ENCODE assay signal across 18 cellular contexts in genomic region chr18:37598966-37599896, GRCh38. TPM values are rescaled to one million over a fixed set of nuclear protein-coding genes. Genes with fewer than 3 reads are reported as not detected.
DNase-seq lines count a peak whose midpoint lies in the region; FAIRE-seq and TF ChIP-seq lines count a peak whose summit lies in the region.
"Had no signal": no experiment of that assay in that cellular context is flagged by ENCODE, and none has a peak within 500 bp of the region (broad histone marks: within the 10 kb centered on the region; RNA-seq: fewer than 3 reads in every experiment).

No MANE protein-coding gene starts in this region.

- no peak for TF ChIP-seq POLR2A in H1 (IDR thresholded peaks at IDR 0.05; ENCODE audit: control extremely low read depth in 1 of 2, low read depth in 2 of 2, low read length in 2 of 2)

- FAIRE-seq in H1 (lab: Jason Lieb, UNC), result no peak
- FAIRE-seq: GM12892 had no signal

- no peak overlapping the region for H2BK15ac ChIP-seq in H1 (ENCODE audit: low read length)
- H2BK15ac ChIP-seq in neuronal stem cell (ENCODE audit: low read length), result no peak overlapping the region

- H2BK120ac ChIP-seq in H1 (replicated peaks; ENCODE audit: low read depth, low read length) (no peak overlapping the region), neuronal stem cell (ENCODE audit: low read depth, low read length) (no peak overlapping the region)

- H3K18ac ChIP-seq in H1 (ENCODE audit: extremely low read depth, low read length), result no peak overlapping the region
- H3K18ac ChIP-seq in neuronal stem cell (ENCODE audit: low read length), result peak overlapping the region; percentile 65

- H3K9me2 ChIP-seq in MM.1S (replicated peaks; ENCODE audit: insufficient read depth, low read length), result no peaks in the 10 kb centered on the region

- TF ChIP-seq EP300 in H1 (IDR thresholded peaks at IDR 0.05; ENCODE audit: borderline replicate concordance in 1 of 2, low read depth in 2 of 2, low read length in 2 of 2), result no peak

- H3K23me2 ChIP-seq in H1 (ENCODE audit: low read depth, low read length), result no peaks in the 10 kb centered on the region

- peak overlapping the region; percentile 73 for H2AFZ ChIP-seq in MM.1S (ENCODE audit: low read length)
- H2AFZ ChIP-seq in H1 (ENCODE audit: low read length), result no peak overlapping the region
- no peak overlapping the region for H2AFZ ChIP-seq in neuronal stem cell (ENCODE audit: low read length)
- H2AFZ ChIP-seq: GM23248 had no signal

- no peaks in the 10 kb centered on the region for H3K9me3 ChIP-seq in MM.1S (replicated peaks; ENCODE audit: insufficient read depth, low read length)
- H3K9me3 ChIP-seq in H1 (ENCODE audit: insufficient read depth in 2 of 2, low read depth in 1 of 2, low read length in 1 of 2), result no peaks in the 10 kb centered on the region
- H3K9me3 ChIP-seq in neuronal stem cell (replicated peaks in 1 of 2; ENCODE audit: control insufficient read depth in 2 of 2, insufficient read depth in 1 of 2, low read depth in 1 of 2, low read length in 2 of 2), result no peaks in the 10 kb centered on the region
- no peaks in the 10 kb centered on the region for H3K9me3 ChIP-seq in WERI-Rb-1 (ENCODE audit: severe bottlenecking)
- H3K9me3 ChIP-seq: BLaER1 treated with 17β-estradiol and CSF1 and Interleukin-3, amounts not matched to agents 10 nM and 100 nM had no signal

- peaks cover 6% of the 10 kb centered on the region; the same call in 1 of the 2 replicates for H3K4me1 ChIP-seq in MM.1S (ENCODE audit: low read length)
- no peaks in the 10 kb centered on the region for H3K4me1 ChIP-seq in H1 (replicated peaks in 1 of 4; ENCODE audit: control insufficient read depth in 3 of 4, insufficient read depth in 4 of 4, low read length in 3 of 4)
- H3K4me1 ChIP-seq in neuronal stem cell (ENCODE audit: control insufficient read depth in 2 of 2, insufficient read depth in 1 of 2, low read depth in 1 of 2, low read length in 2 of 2), result no peaks in the 10 kb centered on the region

- H3K4me3 ChIP-seq in MM.1S (ENCODE audit: low read length) (no peak overlapping the region), H1 (ENCODE audit: extremely low read depth in 1 of 4, insufficient read depth in 2 of 4, low read depth in 3 of 4, low read length in 4 of 4) (no peak overlapping the region), neuronal stem cell (ENCODE audit: low read length in 2 of 2) (no peak overlapping the region), WERI-Rb-1 (ENCODE audit: low read depth, low read length) (no peak overlapping the region)
- H3K4me3 ChIP-seq: BLaER1 treated with 17β-estradiol and CSF1 and Interleukin-3, amounts not matched to agents 10 nM and 100 nM; GM23248 had no signal

- H2BK12ac ChIP-seq in H1 (ENCODE audit: low read depth, low read length) (no peak overlapping the region), neuronal stem cell (ENCODE audit: low read length) (no peak overlapping the region)

- no peak for TF ChIP-seq RAD21 in H1 (IDR thresholded peaks at IDR 0.05 in 1 of 2, conservative IDR thresholded peaks at IDR 0.05 in 1 of 2; ENCODE audit: low read depth in 2 of 2, low read length in 2 of 2)

- H2BK20ac ChIP-seq in H1 (ENCODE audit: low read length), result 0 out of 2 replicates have a peak overlapping the region, but pooled peaks have one; percentile 21

- DNase-seq in DMS 273 (lab: John Stamatoyannopoulos, UW; ENCODE audit: unreplicated experiment), result peak; percentile 2
- no peak for DNase-seq in DMS 273 treated with DMSO at 0.1 percent for 48 hours (lab: John Stamatoyannopoulos, UW)
- DNase-seq in MM.1S, result peak; percentile 68
- peak in 1 of 2 experiments; percentile 31 for DNase-seq in H1 (ENCODE audit: low read depth in 1 of 2, low spot score in 2 of 2)
- DNase-seq in neuronal stem cell (ENCODE audit: low spot score), result no peak
- no peak for DNase-seq in NCI-H526 (lab: John Stamatoyannopoulos, UW)
- DNase-seq in WERI-Rb-1, result no peak
- no peak for DNase-seq in RKO (ENCODE audit: low spot score)
- DNase-seq: CD4-positive, CD25-positive, alpha-beta regulatory T cell; DMS79; GM23248; H9 had no signal

- POLR2A ChIA-PET in H1 (lab: Charles Lee; ENCODE audit: partially characterized antibody), result no interaction called here

- H3K14ac ChIP-seq in H1 (ENCODE audit: insufficient read length) (no peak overlapping the region), neuronal stem cell (ENCODE audit: low read length) (no peak overlapping the region)

- no peaks in the 10 kb centered on the region for H3K79me2 ChIP-seq in MM.1S (ENCODE audit: low read length)
- H3K79me2 ChIP-seq in H1 (ENCODE audit: control insufficient read depth in 1 of 2, insufficient read depth in 2 of 2, low read length in 2 of 2), result no peaks in the 10 kb centered on the region

- WGBS in H1 (ENCODE audit: extremely low coverage in 1 of 2, insufficient coverage in 1 of 2, insufficient read length in 1 of 2, insufficient replicate concordance in 2 of 2, low coverage in 1 of 2, low lambda C conversion rate in 2 of 2, missing lambda C conversion rate in 1 of 2), 2 experiments, result 82% methylated on average over 19 of the region's 19 CpGs; no CpG with 5 or more reads in 1 of the 2 experiments
- no CpG with 5 or more reads among the region's 19 CpGs for WGBS in neuronal stem cell (ENCODE audit: extremely low coverage in 2 of 2, insufficient read length in 2 of 2, insufficient replicate concordance in 1 of 2), 2 donors

- no peak overlapping the region for H4K5ac ChIP-seq in H1 (ENCODE audit: insufficient read length, low read depth, low read length)

- H2BK5ac ChIP-seq in H1 (ENCODE audit: low read depth, low read length) (no peak overlapping the region), neuronal stem cell (ENCODE audit: low read length) (no peak overlapping the region)

- H4K8ac ChIP-seq in H1 (ENCODE audit: extremely low read depth, insufficient read depth, low read length) (no peak overlapping the region), neuronal stem cell (ENCODE audit: low read depth, low read length) (no peak overlapping the region)

- no peak overlapping the region; the same call in 1 of the 2 replicates for H3K9ac ChIP-seq in MM.1S (ENCODE audit: low read length)
- no peak overlapping the region for H3K9ac ChIP-seq in H1 (replicated peaks in 1 of 4; ENCODE audit: extremely low read depth in 1 of 4, low read depth in 3 of 4, low read length in 3 of 4)
- no peak overlapping the region for H3K9ac ChIP-seq in neuronal stem cell (ENCODE audit: low read depth, low read length, poor library complexity)
- H3K9ac ChIP-seq: BLaER1 treated with 17β-estradiol and CSF1 and Interleukin-3, amounts not matched to agents 10 nM and 100 nM; GM23248 had no signal

- H4K91ac ChIP-seq in H1 (replicated peaks; ENCODE audit: insufficient read length, low read length) (no peak overlapping the region), neuronal stem cell (ENCODE audit: low read depth, low read length, poor library complexity) (no peak overlapping the region)

- no peak overlapping the region for H3K4ac ChIP-seq in H1 (replicated peaks; ENCODE audit: insufficient read length, low read depth, low read length)
- no peak overlapping the region for H3K4ac ChIP-seq in neuronal stem cell (ENCODE audit: low read length)

- peak overlapping the region; percentile 41; the same call in 1 of the 2 replicates for H3K4me2 ChIP-seq in MM.1S (ENCODE audit: low read depth, low read length)
- no peak overlapping the region for H3K4me2 ChIP-seq in H1 (ENCODE audit: insufficient read depth in 1 of 2, low read depth in 2 of 2, low read length in 2 of 2)
- no peak overlapping the region for H3K4me2 ChIP-seq in neuronal stem cell (ENCODE audit: insufficient read depth, low read length, poor library complexity, severe bottlenecking)
- H3K4me2 ChIP-seq: BLaER1 treated with 17β-estradiol and CSF1 and Interleukin-3, amounts not matched to agents 10 nM and 100 nM had no signal

- H4K20me1 ChIP-seq in MM.1S (ENCODE audit: insufficient read depth, low read length) (no peaks in the 10 kb centered on the region), H1 (replicated peaks in 1 of 2; ENCODE audit: control insufficient read depth in 1 of 2, insufficient read depth in 2 of 2, low read length in 2 of 2) (no peaks in the 10 kb centered on the region)
- H4K20me1 ChIP-seq: BLaER1 treated with 17β-estradiol and CSF1 and Interleukin-3, amounts not matched to agents 10 nM and 100 nM had no signal

- H3K27ac ChIP-seq in MM.1S (ENCODE audit: low read length), result no peak overlapping the region
- no peak overlapping the region for H3K27ac ChIP-seq in H1 (ENCODE audit: low read depth, low read length)
- no peak overlapping the region for H3K27ac ChIP-seq in neuronal stem cell (replicated peaks; ENCODE audit: low read length)
- H3K27ac ChIP-seq in WERI-Rb-1, result no peak overlapping the region
- H3K27ac ChIP-seq: 22Rv1; BLaER1 treated with 17β-estradiol and CSF1 and Interleukin-3, amounts not matched to agents 10 nM and 100 nM; GM23248; HL-60 had no signal

- no peak overlapping the region for H2AK5ac ChIP-seq in H1 (ENCODE audit: low read depth, low read length)
- H2AK5ac ChIP-seq in neuronal stem cell (ENCODE audit: low read depth, low read length), result no peak overlapping the region

- TF ChIP-seq CTCF in MM.1S (IDR thresholded peaks at IDR 0.05; ENCODE audit: low read length), result no peak
- no peak for TF ChIP-seq CTCF in H1 (IDR thresholded peaks at IDR 0.05; ENCODE audit: control extremely low read depth in 1 of 3, insufficient read depth in 1 of 3, low read depth in 1 of 3, low read length in 3 of 3)
- no peak for TF ChIP-seq CTCF in WERI-Rb-1 (IDR thresholded peaks at IDR 0.05; ENCODE audit: low read depth, low read length)

- H3F3A ChIP-seq in MM.1S (ENCODE audit: insufficient read depth, low read length), result no peaks in the 10 kb centered on the region

- H3K36me3 ChIP-seq in MM.1S (replicated peaks; ENCODE audit: insufficient read depth, low read length) (no peaks in the 10 kb centered on the region), H1 (ENCODE audit: control insufficient read depth in 2 of 4, insufficient read depth in 4 of 4, low read length in 3 of 4) (no peaks in the 10 kb centered on the region), neuronal stem cell (replicated peaks in 1 of 2; ENCODE audit: control insufficient read depth in 2 of 2, insufficient read depth in 2 of 2, low read length in 2 of 2) (no peaks in the 10 kb centered on the region), WERI-Rb-1 (no peaks in the 10 kb centered on the region)
- H3K36me3 ChIP-seq: BLaER1 treated with 17β-estradiol and CSF1 and Interleukin-3, amounts not matched to agents 10 nM and 100 nM had no signal

- no peaks in the 10 kb centered on the region for H3K27me3 ChIP-seq in MM.1S (replicated peaks; ENCODE audit: insufficient read depth, low read length)
- H3K27me3 ChIP-seq in H1 (replicated peaks in 1 of 4; ENCODE audit: control insufficient read depth in 3 of 4, extremely low read depth in 1 of 4, insufficient read depth in 3 of 4, low read length in 3 of 4), result no peaks in the 10 kb centered on the region
- no peaks in the 10 kb centered on the region for H3K27me3 ChIP-seq in neuronal stem cell (ENCODE audit: control insufficient read depth in 3 of 3, insufficient read depth in 3 of 3, low read depth in 1 of 3, low read length in 3 of 3)
- H3K27me3 ChIP-seq in WERI-Rb-1 (ENCODE audit: insufficient read depth, low read depth, severe bottlenecking), result no peaks in the 10 kb centered on the region
- H3K27me3 ChIP-seq: BLaER1 treated with 17β-estradiol and CSF1 and Interleukin-3, amounts not matched to agents 10 nM and 100 nM had no signal

- no peak overlapping the region for H3K56ac ChIP-seq in H1 (replicated peaks; ENCODE audit: insufficient read length, low read depth, low read length)

- H3K79me1 ChIP-seq in H1 (ENCODE audit: low read depth, low read length) (no peaks in the 10 kb centered on the region), neuronal stem cell (ENCODE audit: low read depth, low read length) (no peaks in the 10 kb centered on the region)

- no peak overlapping the region for H3K23ac ChIP-seq in H1 (ENCODE audit: insufficient read length)
- no peak overlapping the region for H3K23ac ChIP-seq in neuronal stem cell (ENCODE audit: low read depth, low read length, poor library complexity)

- CTCF ChIA-PET in H1 (lab: Charles Lee; ENCODE audit: partially characterized antibody), result interaction anchor here (1.0 to 1.5 kb wide), 2 partner anchors 28 kb away, joined by 3 read pairs; no protein-coding TSS in a partner anchor

RNA-seq across cellular contexts. Expression of gene CELF4, which starts 33.6 kb away (rescaled TPM):
- 3.3 and 3.4 TPM in 2 replicates for total RNA-seq in H1 (2021; fragmentation: NEBNext Ultra II Directional; extraction: Animal tissue kit (Norgen Biotek cat#: 25700))
- polyA plus RNA-seq in H1 (2011; rRNA removed), result 1.6 and 2.8 TPM in 2 replicates
- polyA plus RNA-seq in H1 (2011; cell fraction: cytosol; rRNA removed), result 1.6 TPM
- 4.1 TPM for polyA plus RNA-seq in H1 (2011; cell fraction: nucleus; rRNA removed)
- 1.6 to 3.7 TPM (median 2.9 TPM) in 4 replicates for polyA plus RNA-seq in H1 (2012, experiment 1 of 2)
- 1.5 TPM for polyA plus RNA-seq in H1 (2012, experiment 2 of 2)
- polyA plus RNA-seq in H1 (2013, experiment 1 of 2), result 11.9 TPM
- 11.2 TPM for polyA plus RNA-seq in H1 (2013, experiment 2 of 2)
- polyA minus RNA-seq in H1 (2011; rRNA and poly(A)+ RNA removed), result 0.63 and 0.93 TPM in 2 replicates
- polyA minus RNA-seq in H1 (2011; cell fraction: cytosol; rRNA and poly(A)+ RNA removed), result 1.4 TPM
- polyA minus RNA-seq in H1 (2011; cell fraction: nucleus; rRNA and poly(A)+ RNA removed), result 5.7 TPM
- polyA plus RNA-seq in neuronal stem cell (2013, experiment 1 of 2), result 8.5 TPM
- polyA plus RNA-seq in neuronal stem cell (2013, experiment 2 of 2), result 10.2 TPM
- total RNA-seq: A673; CD4-positive, CD25-positive, alpha-beta regulatory T cell; G401; GM23248 had no signal

Comparison
In these comparisons a context has a peak if more than half of its experiments do, and no peak if none do; other contexts are left out.
1. DNase-seq: peak in DMS 273 (single experiment) and MM.1S (single experiment); none in DMS 273 treated with DMSO at 0.1 percent for 48 hours (single experiment), neuronal stem cell (single experiment), NCI-H526 (0 of 2), WERI-Rb-1 (single experiment) and RKO (single experiment).